Comparison of ENCODE assay signal across 18 cellular contexts in the genomic region with DNA sequence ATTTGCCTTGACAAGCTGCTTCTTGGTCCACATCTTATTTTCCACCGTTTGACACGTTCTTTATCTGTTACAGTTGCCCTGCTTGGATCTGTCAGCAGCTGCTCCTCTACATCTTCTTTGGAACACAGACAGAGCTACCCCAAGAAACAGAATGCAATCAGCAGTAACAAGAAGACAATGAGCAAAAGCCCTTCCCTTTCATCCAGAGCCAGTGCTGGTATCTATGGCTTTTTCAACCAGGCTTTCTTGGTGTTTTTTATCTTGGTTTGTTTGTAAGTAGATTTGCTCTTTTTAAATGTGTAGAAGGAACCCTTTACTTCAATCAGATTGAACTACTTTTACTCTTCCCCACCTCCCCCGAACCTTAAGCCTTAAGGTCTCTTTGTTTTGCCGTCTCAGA. TPM values are rescaled to one million over a fixed set of nuclear protein-coding genes. Genes with fewer than 3 reads are reported as not detected.
DNase-seq lines count a peak whose midpoint lies in the region; ATAC-seq and FAIRE-seq lines count a peak whose summit lies in the region.
"Had no signal": no experiment of that assay in that cellular context is flagged by ENCODE, and none has a peak within 500 bp of the region (broad histone marks: within the 10 kb centered on the region; RNA-seq: fewer than 3 reads in every experiment).

No MANE protein-coding gene starts in this region.

- H2AK5ac ChIP-seq in mesendoderm (ENCODE audit: low read length), result no peak overlapping the region

- H3K79me2 ChIP-seq in mesendoderm (ENCODE audit: control insufficient read depth, insufficient read depth, low read length), result no peaks in the 10 kb centered on the region

- H3K4me3 Mint-ChIP-seq in activated T-helper 17 cell treated with anti-CD3 and anti-CD28 coated beads, Interleukin-2, amount 50 U/mL, for 72 hours, result no peak overlapping the region

- H3K9me3 ChIP-seq in skeletal muscle tissue (ENCODE audit: control insufficient read depth in 3 of 3, low read length in 3 of 3), result no peaks in the 10 kb centered on the region
- H3K9me3 ChIP-seq: BLaER1, HAP-1 had no signal

- no CpG with 5 or more reads among the region's 4 CpGs for WGBS in mesendoderm (ENCODE audit: extremely low coverage, insufficient coverage, low lambda C conversion rate)

- H3K36me3 ChIP-seq in mesendoderm (ENCODE audit: control insufficient read depth, insufficient read depth, low read length), result no peaks in the 10 kb centered on the region
- peaks cover 24 to 40% (median 31%) of the 10 kb centered on the region in 3 donors for H3K36me3 ChIP-seq in skeletal muscle tissue (ENCODE audit: control insufficient read depth in 3 of 3, insufficient read depth in 3 of 3, low read length in 3 of 3)
- H3K36me3 ChIP-seq: BLaER1 had no signal

- H3K27ac ChIP-seq in mesendoderm (ENCODE audit: low read depth, low read length) (no peak overlapping the region), skeletal muscle tissue (ENCODE audit: low read depth, low read length) (peak overlapping the region; percentile 20)
- H3K27ac ChIP-seq: BLaER1, HL-60 had no signal

- H2BK120ac ChIP-seq in mesendoderm (ENCODE audit: low read depth, low read length), result no peak overlapping the region

- peak; percentile 21 for FAIRE-seq in GM19239 (lab: Jason Lieb, UNC)
- FAIRE-seq: GM12878, GM18507 had no signal

- no peak overlapping the region for H3K56ac ChIP-seq in mesendoderm (ENCODE audit: low read length)

- peaks cover 100% of the 10 kb centered on the region for H3K36me3 Mint-ChIP-seq in activated T-helper 17 cell treated with anti-CD3 and anti-CD28 coated beads, Interleukin-2, amount 50 U/mL, for 72 hours (ENCODE audit: low read depth)

- peak overlapping the region; percentile 37 for H3K27ac Mint-ChIP-seq in activated T-helper 17 cell treated with anti-CD3 and anti-CD28 coated beads, Interleukin-2, amount 50 U/mL, for 72 hours

- H3K9ac ChIP-seq in mesendoderm (ENCODE audit: low read length), result no peak overlapping the region
- no peak overlapping the region for H3K9ac ChIP-seq in skeletal muscle tissue (ENCODE audit: low read depth in 1 of 3, low read length in 3 of 3)
- H3K9ac ChIP-seq: BLaER1 had no signal

- no peaks in the 10 kb centered on the region for H3K27me3 Mint-ChIP-seq in activated T-helper 17 cell treated with anti-CD3 and anti-CD28 coated beads, Interleukin-2, amount 50 U/mL, for 72 hours

- no peaks in the 10 kb centered on the region for H3K4me1 ChIP-seq in mesendoderm (ENCODE audit: control insufficient read depth, low read depth, low read length)
- H3K4me1 ChIP-seq in skeletal muscle tissue (ENCODE audit: control insufficient read depth in 3 of 3, insufficient read depth in 3 of 3, low read length in 3 of 3), result peaks cover 0 to 3% (median 0%) of the 10 kb centered on the region in 3 donors
- H3K4me1 ChIP-seq: HAP-1 had no signal

- no peak overlapping the region for H3K4me2 ChIP-seq in mesendoderm (ENCODE audit: low read length)
- H3K4me2 ChIP-seq: BLaER1 had no signal

- no peaks in the 10 kb centered on the region for H3K4me1 Mint-ChIP-seq in activated T-helper 17 cell treated with anti-CD3 and anti-CD28 coated beads, Interleukin-2, amount 50 U/mL, for 72 hours

- H2BK5ac ChIP-seq in mesendoderm (ENCODE audit: low read length), result no peak overlapping the region

- DNase-seq in GM19239 (ENCODE audit: insufficient read length, low spot score), result no peak
- DNase-seq in mesendoderm, result peak; percentile 59
- no peak for DNase-seq in COLO829 (ENCODE audit: low spot score)
- DNase-seq: 8988T, AML-193, Calu3, DMS 273 treated with DMSO at 0.1 percent for 48 hours, DMS79, GOT3 had no signal

- H3K4ac ChIP-seq in mesendoderm (ENCODE audit: low read depth, low read length), result no peak overlapping the region

- H3K18ac ChIP-seq in mesendoderm (ENCODE audit: low read length), result no peak overlapping the region

- H3K23ac ChIP-seq in mesendoderm (ENCODE audit: low read length), result no peak overlapping the region

- H3K27me3 ChIP-seq in mesendoderm (ENCODE audit: insufficient read depth, low read length, poor library complexity) (no peaks in the 10 kb centered on the region), skeletal muscle tissue (ENCODE audit: control insufficient read depth in 3 of 3, insufficient read depth in 3 of 3, low read length in 3 of 3) (no peaks in the 10 kb centered on the region)
- H3K27me3 ChIP-seq: BLaER1 had no signal

- H3K79me1 ChIP-seq in mesendoderm (ENCODE audit: low read length), result no peaks in the 10 kb centered on the region

- no peak overlapping the region for H4K8ac ChIP-seq in mesendoderm (ENCODE audit: low read depth, low read length)

- no peak for ATAC-seq in activated T-helper 17 cell treated with anti-CD3 and anti-CD28 coated beads, Interleukin-2, amount 50 U/mL, for 72 hours (replicated peaks)
- ATAC-seq in HG03354 (IDR thresholded peaks at IDR 0.05; ENCODE audit: poor library complexity, severe bottlenecking, unreplicated experiment) (no peak), GM18517 (IDR thresholded peaks at IDR 0.05; ENCODE audit: unreplicated experiment) (no peak)
- ATAC-seq: GM12878 had no signal

- H4K5ac ChIP-seq in mesendoderm (ENCODE audit: low read length), result no peak overlapping the region

- H2BK15ac ChIP-seq in mesendoderm (replicated peaks; ENCODE audit: low read depth), result no peak overlapping the region

- H3K4me3 ChIP-seq in mesendoderm (ENCODE audit: low read length) (no peak overlapping the region), skeletal muscle tissue (ENCODE audit: low read length in 3 of 3) (no peak overlapping the region)
- H3K4me3 ChIP-seq: BLaER1, GM12878, HAP-1 had no signal

- H3K9me3 Mint-ChIP-seq in activated T-helper 17 cell treated with anti-CD3 and anti-CD28 coated beads, Interleukin-2, amount 50 U/mL, for 72 hours, result no peaks in the 10 kb centered on the region

RNA-seq across cellular contexts. Expression of gene CLIP4, which starts 41.9 kb away (rescaled TPM):
- total RNA-seq in activated T-helper 17 cell treated with anti-CD3 and anti-CD28 coated beads, Interleukin-2, amount 50 U/mL, for 72 hours, result 10 to 100 TPM; 23.3 to 24.5 TPM
- 0.27 TPM for polyA plus RNA-seq in mesendoderm (2013, experiment 1 of 2)
- polyA plus RNA-seq in mesendoderm (2013, experiment 2 of 2), result 0.29 TPM
- 27.7 TPM for total RNA-seq in skeletal muscle tissue
